Comparison of ENCODE assay signal across 8 cellular contexts in genomic region chr2:24048662-24049484, GRCh38. TPM values are rescaled to one million over a fixed set of nuclear protein-coding genes. Genes with fewer than 3 reads are reported as not detected.
DNase-seq lines count a peak whose midpoint lies in the region; TF ChIP-seq lines count a peak whose summit lies in the region.

No MANE protein-coding gene starts in this region.

- no peak for TF ChIP-seq POLR2A in prostate gland (IDR thresholded peaks at IDR 0.05)

- no peak overlapping the region for H3K27ac ChIP-seq in prostate gland

- peak; percentile 26 for DNase-seq in EH (ENCODE audit: low read depth)
- DNase-seq in NCI-H1694 (lab: John Stamatoyannopoulos, UW): peak; percentile 26
- DNase-seq in choroid plexus epithelial cell (ENCODE audit: low read depth): no peak
- DNase-seq in prostate gland (ENCODE audit: low spot score): no peak
- no peak for DNase-seq in NOMO-1 treated with dmso at 0.1 percent for 144 hours (lab: John Stamatoyannopoulos, UW; ENCODE audit: unreplicated experiment)
- DNase-seq in posterior vena cava (ENCODE audit: low spot score): no peak
- DNase-seq in AML-193 (lab: John Stamatoyannopoulos, UW): no peak
- DNase-seq in medulla oblongata (ENCODE audit: extremely low spot score): no peak

- WGBS in prostate gland: 15% methylated on average over 23 of the region's 23 CpGs

- H3K27me3 ChIP-seq in prostate gland (replicated peaks; ENCODE audit: insufficient read depth): no peaks in the 10 kb centered on the region

- no peaks in the 10 kb centered on the region for H3K9me3 ChIP-seq in prostate gland

- intact Hi-C loops in prostate gland (cut with DNase I) (no loop called here), posterior vena cava (cut with DNase I) (no loop called here)

- H3K4me3 ChIP-seq in choroid plexus epithelial cell (ENCODE audit: low read depth, low read length) (peak overlapping the region; percentile 69), prostate gland (peak overlapping the region; percentile 64 to 66)

- TF ChIP-seq CTCF in choroid plexus epithelial cell (conservative IDR thresholded peaks at IDR 0.05; ENCODE audit: low read depth, low read length) (no peak), prostate gland (IDR thresholded peaks at IDR 0.05) (no peak)

- no peaks in the 10 kb centered on the region for H3K36me3 ChIP-seq in prostate gland

- peaks cover 3% of the 10 kb centered on the region for H3K4me1 ChIP-seq in prostate gland (replicated peaks)

RNA-seq across cellular contexts. Expression of gene FKBP1B, which starts 0.7 kb away (rescaled TPM):
- total RNA-seq in prostate gland (1 to 10 TPM; 8.5 to 8.6 TPM), posterior vena cava (1 to 10 TPM; 3.9 to 5.9 TPM)

RNA-seq across cellular contexts. Expression of gene WDCP, which starts 1.7 kb away (rescaled TPM):
- total RNA-seq in prostate gland (1 to 10 TPM; 6.3 to 7.2 TPM), posterior vena cava (1 to 10 TPM; 5.6 to 5.7 TPM)

RNA-seq across cellular contexts. Expression of gene SF3B6, which starts 27.3 kb away (rescaled TPM):
- total RNA-seq in prostate gland (10 to 100 TPM; 78.9 to 79.3 TPM), posterior vena cava (10 to 100 TPM; 59.3 to 66.7 TPM)

RNA-seq across cellular contexts. Expression of gene TP53I3, which starts 35.8 kb away (rescaled TPM):
- total RNA-seq in prostate gland (10 to 100 TPM; 16.2 to 26.2 TPM), posterior vena cava (10 to 100 TPM in 1 of 2 donors, 1 to 10 TPM in 1; 9.8 to 23.5 TPM)

RNA-seq across cellular contexts. Expression of gene MFSD2B, which starts 39.0 kb away (rescaled TPM):
- total RNA-seq in prostate gland (not detected), posterior vena cava (not detected)

Comparison
In these comparisons a context has a peak if more than half of its experiments do, and no peak if none do; other contexts are left out.
1. DNase-seq: peak in EH (single experiment) and NCI-H1694 (single experiment); none in choroid plexus epithelial cell (single experiment), prostate gland (single experiment), NOMO-1 treated with dmso at 0.1 percent for 144 hours (single experiment), posterior vena cava (single experiment), AML-193 (0 of 2) and medulla oblongata (single experiment).